1 cellular context compared by ENCODE assay signal in the genomic region with DNA sequence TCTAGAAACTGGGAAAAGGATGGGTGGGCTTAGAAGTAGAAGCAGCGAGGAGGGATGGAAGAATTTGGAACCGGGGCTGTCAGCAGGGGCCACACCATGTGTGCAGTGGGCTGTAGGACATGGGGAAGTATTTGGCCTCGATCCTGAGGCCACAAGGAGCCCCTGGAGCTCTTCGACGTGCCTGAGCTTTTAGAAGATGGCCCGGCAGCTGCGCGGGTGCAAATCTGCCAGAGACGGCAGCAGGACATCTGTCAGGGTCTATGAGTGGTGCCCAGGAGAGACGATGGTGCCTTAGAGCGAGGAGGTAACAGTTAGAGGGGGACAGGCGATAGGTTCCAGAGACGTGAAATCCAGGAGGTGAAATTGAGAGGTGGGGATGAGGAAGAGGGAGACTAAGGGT.
TF ChIP-seq lines count a peak whose summit lies in the region.

No MANE protein-coding gene starts in this region.

TF ChIP-seq in K562, 482 proteins besides CTCF, POLR2A, EP300 and RAD21:
- TF ChIP-seq MAFG (tag; conservative IDR thresholded peaks at IDR 0.05) (no peak), SAFB (IDR thresholded peaks at IDR 0.05; ENCODE audit: borderline replicate concordance, low read depth, low read length) (no peak), ZNF785 (CRISPR knock-in tag; IDR thresholded peaks at IDR 0.05) (no peak), KHSRP (IDR thresholded peaks at IDR 0.05) (no peak), NR3C1 (CRISPR knock-in tag; IDR thresholded peaks at IDR 0.05) (no peak), STAT5B (CRISPR knock-in tag; IDR thresholded peaks at IDR 0.05) (no peak), ILK (tag; IDR thresholded peaks at IDR 0.05; ENCODE audit: borderline replicate concordance, low read depth) (no peak)
- TF ChIP-seq, protein P1, sequence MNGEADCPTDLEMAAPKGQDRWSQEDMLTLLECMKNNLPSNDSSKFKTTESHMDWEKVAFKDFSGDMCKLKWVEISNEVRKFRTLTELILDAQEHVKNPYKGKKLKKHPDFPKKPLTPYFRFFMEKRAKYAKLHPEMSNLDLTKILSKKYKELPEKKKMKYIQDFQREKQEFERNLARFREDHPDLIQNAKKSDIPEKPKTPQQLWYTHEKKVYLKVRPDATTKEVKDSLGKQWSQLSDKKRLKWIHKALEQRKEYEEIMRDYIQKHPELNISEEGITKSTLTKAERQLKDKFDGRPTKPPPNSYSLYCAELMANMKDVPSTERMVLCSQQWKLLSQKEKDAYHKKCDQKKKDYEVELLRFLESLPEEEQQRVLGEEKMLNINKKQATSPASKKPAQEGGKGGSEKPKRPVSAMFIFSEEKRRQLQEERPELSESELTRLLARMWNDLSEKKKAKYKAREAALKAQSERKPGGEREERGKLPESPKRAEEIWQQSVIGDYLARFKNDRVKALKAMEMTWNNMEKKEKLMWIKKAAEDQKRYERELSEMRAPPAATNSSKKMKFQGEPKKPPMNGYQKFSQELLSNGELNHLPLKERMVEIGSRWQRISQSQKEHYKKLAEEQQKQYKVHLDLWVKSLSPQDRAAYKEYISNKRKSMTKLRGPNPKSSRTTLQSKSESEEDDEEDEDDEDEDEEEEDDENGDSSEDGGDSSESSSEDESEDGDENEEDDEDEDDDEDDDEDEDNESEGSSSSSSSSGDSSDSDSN (IDR thresholded peaks at IDR 0.05; ENCODE audit: borderline replicate concordance in 1 of 2, low read depth in 2 of 2, low read length in 2 of 2), result no peak
- TF ChIP-seq, protein P2, sequence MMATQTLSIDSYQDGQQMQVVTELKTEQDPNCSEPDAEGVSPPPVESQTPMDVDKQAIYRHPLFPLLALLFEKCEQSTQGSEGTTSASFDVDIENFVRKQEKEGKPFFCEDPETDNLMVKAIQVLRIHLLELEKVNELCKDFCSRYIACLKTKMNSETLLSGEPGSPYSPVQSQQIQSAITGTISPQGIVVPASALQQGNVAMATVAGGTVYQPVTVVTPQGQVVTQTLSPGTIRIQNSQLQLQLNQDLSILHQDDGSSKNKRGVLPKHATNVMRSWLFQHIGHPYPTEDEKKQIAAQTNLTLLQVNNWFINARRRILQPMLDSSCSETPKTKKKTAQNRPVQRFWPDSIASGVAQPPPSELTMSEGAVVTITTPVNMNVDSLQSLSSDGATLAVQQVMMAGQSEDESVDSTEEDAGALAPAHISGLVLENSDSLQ (IDR thresholded peaks at IDR 0.05), result no peak
- TF ChIP-seq, protein P3, sequence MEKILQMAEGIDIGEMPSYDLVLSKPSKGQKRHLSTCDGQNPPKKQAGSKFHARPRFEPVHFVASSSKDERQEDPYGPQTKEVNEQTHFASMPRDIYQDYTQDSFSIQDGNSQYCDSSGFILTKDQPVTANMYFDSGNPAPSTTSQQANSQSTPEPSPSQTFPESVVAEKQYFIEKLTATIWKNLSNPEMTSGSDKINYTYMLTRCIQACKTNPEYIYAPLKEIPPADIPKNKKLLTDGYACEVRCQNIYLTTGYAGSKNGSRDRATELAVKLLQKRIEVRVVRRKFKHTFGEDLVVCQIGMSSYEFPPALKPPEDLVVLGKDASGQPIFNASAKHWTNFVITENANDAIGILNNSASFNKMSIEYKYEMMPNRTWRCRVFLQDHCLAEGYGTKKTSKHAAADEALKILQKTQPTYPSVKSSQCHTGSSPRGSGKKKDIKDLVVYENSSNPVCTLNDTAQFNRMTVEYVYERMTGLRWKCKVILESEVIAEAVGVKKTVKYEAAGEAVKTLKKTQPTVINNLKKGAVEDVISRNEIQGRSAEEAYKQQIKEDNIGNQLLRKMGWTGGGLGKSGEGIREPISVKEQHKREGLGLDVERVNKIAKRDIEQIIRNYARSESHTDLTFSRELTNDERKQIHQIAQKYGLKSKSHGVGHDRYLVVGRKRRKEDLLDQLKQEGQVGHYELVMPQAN (IDR thresholded peaks at IDR 0.05; ENCODE audit: borderline replicate concordance), result no peak
